ENCODE assay signal across 8 cellular contexts in the genomic region with DNA sequence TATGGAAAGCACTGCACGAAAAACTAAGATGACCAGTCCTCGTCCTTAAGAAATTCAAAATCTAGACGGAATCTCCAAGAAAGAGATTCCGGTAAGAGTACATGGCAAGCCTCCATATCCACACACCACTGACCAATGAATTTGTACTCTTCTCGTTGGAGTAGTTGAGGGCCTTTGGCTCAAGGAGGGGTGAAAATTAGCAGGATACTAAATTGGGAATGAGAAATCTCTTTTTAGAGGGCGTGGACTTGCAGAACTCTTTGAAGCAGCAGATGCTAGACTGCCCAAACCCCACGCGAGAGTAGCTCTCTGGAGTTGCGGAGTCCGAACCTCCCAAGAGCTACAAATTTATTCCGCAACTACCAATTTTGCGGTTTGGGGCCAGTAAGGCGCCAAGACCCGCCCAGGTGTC. TPM values are rescaled to one million over a fixed set of nuclear protein-coding genes. Genes with fewer than 3 reads are reported as not detected.
DNase-seq lines count a peak whose midpoint lies in the region; TF ChIP-seq lines count a peak whose summit lies in the region.

No MANE protein-coding gene starts in this region.

- H3K27me3 Mint-ChIP-seq in HFFc6 (ENCODE audit: insufficient read depth): no peaks in the 10 kb centered on the region; the same call in 1 of the 2 replicates
- peaks cover 6% of the 10 kb centered on the region for H3K27me3 Mint-ChIP-seq in activated CD4-positive, alpha-beta memory T cell treated with anti-CD3 and anti-CD28 coated beads, Interleukin-2, amount 10 ng/mL, durations not matched to agents 7 days and 5 days

- TF ChIP-seq CTCF in HFFc6 (IDR thresholded peaks at IDR 0.05) (no peak), spleen (IDR thresholded peaks at IDR 0.05 in 8 of 11, conservative IDR thresholded peaks at IDR 0.05 in 3 of 11) (no peak)

- DNase-seq in HFFc6 (no peak), iPS DF 6.9 (ENCODE audit: low read depth, low spot score) (no peak), spleen (no peak), HEK293T (ENCODE audit: extremely low spot score) (no peak), mucosa of gallbladder (ENCODE audit: low spot score) (no peak)
- no peak for DNase-seq in activated CD4-positive, alpha-beta memory T cell treated with anti-CD3 and anti-CD28 coated beads, Interleukin-2, amount 10 ng/mL, durations not matched to agents 7 days and 5 days
- DNase-seq in effector CD8-positive, alpha-beta T cell (lab: John Stamatoyannopoulos, UW): no peak
- no peak for DNase-seq in activated CD4-positive, alpha-beta T cell treated with anti-CD3 and anti-CD28 coated beads for 1 hour

- CTCF ChIA-PET in activated CD4-positive, alpha-beta memory T cell treated with anti-CD3 and anti-CD28 coated beads, Interleukin-2, amount 10 ng/mL, durations not matched to agents 7 days and 5 days (lab: Charles Lee): interaction anchor here (0.7 to 1.1 kb wide), 13 partner anchors 14 to 249 kb away, joined by 3 to 10 read pairs (median 4); a partner anchor contains a TSS
- CTCF ChIA-PET in HEK293T (lab: Yijun Ruan, JAX): interaction anchor here (0.5 to 0.9 kb wide), 2 partner anchors 10 to 195 kb away, joined by 3 read pairs; no protein-coding TSS in a partner anchor

- intact Hi-C loops in spleen (cut with DNase I; ENCODE audit: low total_unique reads): no loop called here

- H3K9me3 Mint-ChIP-seq in HFFc6: no peaks in the 10 kb centered on the region
- H3K9me3 Mint-ChIP-seq in activated CD4-positive, alpha-beta memory T cell treated with anti-CD3 and anti-CD28 coated beads, Interleukin-2, amount 10 ng/mL, durations not matched to agents 7 days and 5 days: no peaks in the 10 kb centered on the region

- H3K27ac Mint-ChIP-seq in HFFc6: peak overlapping the region; percentile 90
- peak overlapping the region; percentile 98 for H3K27ac Mint-ChIP-seq in activated CD4-positive, alpha-beta memory T cell treated with anti-CD3 and anti-CD28 coated beads, Interleukin-2, amount 10 ng/mL, durations not matched to agents 7 days and 5 days

- H3K4me1 ChIP-seq in iPS DF 6.9 (ENCODE audit: control insufficient read depth, insufficient read depth, low read length): no peaks in the 10 kb centered on the region
- peaks cover 6 to 43% (median 35%) of the 10 kb centered on the region in 6 donors for H3K4me1 ChIP-seq in spleen

- POLR2A ChIA-PET in activated CD4-positive, alpha-beta memory T cell treated with anti-CD3 and anti-CD28 coated beads, Interleukin-2, amount 10 ng/mL, durations not matched to agents 7 days and 5 days (lab: Charles Lee): interaction anchor here (0.6 to 5.2 kb wide), 7 partner anchors 14 to 250 kb away, joined by 3 to 101 read pairs (median 4); a partner anchor contains a TSS
- POLR2A ChIA-PET in HEK293T (lab: Yijun Ruan, JAX): interaction anchor here (0.6 to 1.5 kb wide), 5 partner anchors 15 to 249 kb away, joined by 3 to 4 read pairs (median 3); a partner anchor contains a TSS

- peak overlapping the region; percentile 48; the same call in 1 of the 2 replicates for H3K4me3 ChIP-seq in iPS DF 6.9 (ENCODE audit: low read length)
- peak overlapping the region; percentile 57 to 94 (median 80) for H3K4me3 ChIP-seq in spleen

- no peaks in the 10 kb centered on the region for H3K27me3 ChIP-seq in iPS DF 6.9 (ENCODE audit: control insufficient read depth, insufficient read depth, low read length)
- H3K27me3 ChIP-seq in spleen (replicated peaks in 1 of 7): no peaks in the 10 kb centered on the region

- peaks cover 41% of the 10 kb centered on the region for H3K4me1 Mint-ChIP-seq in HFFc6 (ENCODE audit: low read depth)
- H3K4me1 Mint-ChIP-seq in activated CD4-positive, alpha-beta memory T cell treated with anti-CD3 and anti-CD28 coated beads, Interleukin-2, amount 10 ng/mL, durations not matched to agents 7 days and 5 days: peaks cover 35% of the 10 kb centered on the region

- no peaks in the 10 kb centered on the region for H3K36me3 ChIP-seq in iPS DF 6.9 (ENCODE audit: control insufficient read depth, insufficient read depth, low read length)
- no peaks in the 10 kb centered on the region for H3K36me3 ChIP-seq in spleen

- WGBS in iPS DF 6.9 (ENCODE audit: insufficient coverage, insufficient read length): no CpG with 5 or more reads among the region's 14 CpGs
- 16 to 21% (median 20%) methylated on average over 14 of the region's 14 CpGs for WGBS in spleen, 5 donors

- H3K9me3 ChIP-seq in iPS DF 6.9 (ENCODE audit: control insufficient read depth, insufficient read depth, low read length): no peaks in the 10 kb centered on the region
- no peaks in the 10 kb centered on the region for H3K9me3 ChIP-seq in spleen

- H3K27ac ChIP-seq in iPS DF 6.9 (ENCODE audit: low read length) (no peak overlapping the region), spleen (peak overlapping the region; percentile 77 to 100 (median 100))

- no peaks in the 10 kb centered on the region for H3K36me3 Mint-ChIP-seq in HFFc6 (ENCODE audit: low read depth)
- H3K36me3 Mint-ChIP-seq in activated CD4-positive, alpha-beta memory T cell treated with anti-CD3 and anti-CD28 coated beads, Interleukin-2, amount 10 ng/mL, durations not matched to agents 7 days and 5 days (ENCODE audit: low read depth): peaks cover 17% of the 10 kb centered on the region

- TF ChIP-seq POLR2A in spleen (IDR thresholded peaks at IDR 0.05): no peak

- H3K4me3 Mint-ChIP-seq in HFFc6: peak overlapping the region; percentile 92
- H3K4me3 Mint-ChIP-seq in activated CD4-positive, alpha-beta memory T cell treated with anti-CD3 and anti-CD28 coated beads, Interleukin-2, amount 10 ng/mL, durations not matched to agents 7 days and 5 days: peak overlapping the region; percentile 94

TF ChIP-seq in HEK293T, 16 proteins besides CTCF, POLR2A, EP300 and RAD21:
- TF ChIP-seq FOXA1 (IDR thresholded peaks at IDR 0.05): no peak
- TF ChIP-seq BHLHE40 (IDR thresholded peaks at IDR 0.05; ENCODE audit: borderline replicate concordance): no peak
- TF ChIP-seq NFRKB (IDR thresholded peaks at IDR 0.05): no peak
- no peak for TF ChIP-seq ELF4 (IDR thresholded peaks at IDR 0.05)
- TF ChIP-seq L3MBTL2 (conservative IDR thresholded peaks at IDR 0.05): no peak
- TF ChIP-seq CTBP1 (IDR thresholded peaks at IDR 0.05; ENCODE audit: borderline replicate concordance): no peak
- TF ChIP-seq SP1 (IDR thresholded peaks at IDR 0.05): no peak
- TF ChIP-seq, protein P1, sequence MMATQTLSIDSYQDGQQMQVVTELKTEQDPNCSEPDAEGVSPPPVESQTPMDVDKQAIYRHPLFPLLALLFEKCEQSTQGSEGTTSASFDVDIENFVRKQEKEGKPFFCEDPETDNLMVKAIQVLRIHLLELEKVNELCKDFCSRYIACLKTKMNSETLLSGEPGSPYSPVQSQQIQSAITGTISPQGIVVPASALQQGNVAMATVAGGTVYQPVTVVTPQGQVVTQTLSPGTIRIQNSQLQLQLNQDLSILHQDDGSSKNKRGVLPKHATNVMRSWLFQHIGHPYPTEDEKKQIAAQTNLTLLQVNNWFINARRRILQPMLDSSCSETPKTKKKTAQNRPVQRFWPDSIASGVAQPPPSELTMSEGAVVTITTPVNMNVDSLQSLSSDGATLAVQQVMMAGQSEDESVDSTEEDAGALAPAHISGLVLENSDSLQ (IDR thresholded peaks at IDR 0.05): no peak
- no peak for TF ChIP-seq HDGF (IDR thresholded peaks at IDR 0.05; ENCODE audit: borderline replicate concordance)
- TF ChIP-seq LEF1 (IDR thresholded peaks at IDR 0.05; ENCODE audit: borderline replicate concordance): no peak
- no peak for TF ChIP-seq FOXK2 (IDR thresholded peaks at IDR 0.05)

RNA-seq across cellular contexts. Expression of a gene that starts 0.9 kb away (rescaled TPM):
- total RNA-seq in HFFc6 (2021; fragmentation: NEBNext Ultra II Directional; extraction: Animal tissue kit (Norgen Biotek cat#: 25700)): 10 to 100 TPM; 15.2 to 19.5 (median 17.8) TPM
- total RNA-seq in activated CD4-positive, alpha-beta memory T cell treated with anti-CD3 and anti-CD28 coated beads, Interleukin-2, amount 10 ng/mL, durations not matched to agents 7 days and 5 days: 10 to 100 TPM; 65.9 to 67.0 TPM
- 10 to 100 TPM; 48.3 to 82.5 (median 72.4) TPM for total RNA-seq in spleen
- polyA plus RNA-seq in spleen: 10 to 100 TPM; 34.9 to 56.0 (median 37.3) TPM
- total RNA-seq in mucosa of gallbladder: 53.3 TPM
